In genomic region chr20:8536219-8536618, GRCh38 we compare ENCODE assay signal across 20 cellular contexts.
"Had no signal": no experiment of that assay in that cellular context is flagged by ENCODE, and none has a peak within 500 bp of the region (broad histone marks: within the 10 kb centered on the region; RNA-seq: fewer than 3 reads in every experiment).

No MANE protein-coding gene starts in this region.

- H3K9me3 ChIP-seq: ascending aorta, body of pancreas had no signal

- H3K4me3 Mint-ChIP-seq: activated CD4-positive, alpha-beta memory T cell treated with anti-CD3 and anti-CD28 coated beads for 36 hours; activated CD4-positive, alpha-beta T cell treated with anti-CD3 and anti-CD28 coated beads, Interleukin-2, amount 10 ng/mL, durations not matched to agents 7 days and 5 days; activated naive CD4-positive, alpha-beta T cell treated with anti-CD3 and anti-CD28 coated beads, Interleukin-2, amount 50 U/mL, for 24 hours; T-helper 1 cell treated with Interleukin-12 subunit alpha and Interleukin-12 subunit beta and Interleukin-4 antibody, amounts not matched to agents 30 μg/mL and 1 μg/mL, for 36 hours had no signal

- H3K4me3 ChIP-seq: ascending aorta, body of pancreas, PC-9 had no signal

- H3K9ac ChIP-seq: KMS-11 had no signal

- H3K9me3 Mint-ChIP-seq: activated CD4-positive, alpha-beta memory T cell treated with anti-CD3 and anti-CD28 coated beads for 36 hours; activated CD4-positive, alpha-beta T cell treated with anti-CD3 and anti-CD28 coated beads, Interleukin-2, amount 10 ng/mL, durations not matched to agents 7 days and 5 days; activated naive CD4-positive, alpha-beta T cell treated with anti-CD3 and anti-CD28 coated beads, Interleukin-2, amount 50 U/mL, for 24 hours; IgD-negative memory B cell; T-helper 1 cell treated with Interleukin-12 subunit alpha and Interleukin-12 subunit beta and Interleukin-4 antibody, amounts not matched to agents 30 μg/mL and 1 μg/mL, for 36 hours had no signal

- H3K4me2 ChIP-seq: KMS-11, PC-9 had no signal

- H3K4me1 Mint-ChIP-seq: activated CD4-positive, alpha-beta T cell treated with anti-CD3 and anti-CD28 coated beads, Interleukin-2, amount 10 ng/mL, durations not matched to agents 7 days and 5 days; activated naive CD4-positive, alpha-beta T cell treated with anti-CD3 and anti-CD28 coated beads, Interleukin-2, amount 50 U/mL, for 24 hours; IgD-negative memory B cell had no signal

- ATAC-seq: body of pancreas had no signal

- H3K36me3 Mint-ChIP-seq: activated CD4-positive, alpha-beta memory T cell treated with anti-CD3 and anti-CD28 coated beads for 36 hours; activated naive CD4-positive, alpha-beta T cell treated with anti-CD3 and anti-CD28 coated beads, Interleukin-2, amount 50 U/mL, for 24 hours; IgD-negative memory B cell had no signal

- H3K27me3 ChIP-seq: ascending aorta, body of pancreas had no signal

- H3K36me3 ChIP-seq: ascending aorta had no signal

- H3K4me1 ChIP-seq: ascending aorta, body of pancreas had no signal

- DNase-seq: activated CD4-positive, alpha-beta memory T cell treated with anti-CD3 and anti-CD28 coated beads for 36 hours; activated CD4-positive, alpha-beta T cell treated with anti-CD3 and anti-CD28 coated beads, Interleukin-2, amount 10 ng/mL, durations not matched to agents 7 days and 5 days; activated CD4-positive, CD25-positive, alpha-beta regulatory T cell; activated CD8-positive, alpha-beta memory T cell treated with anti-CD3 and anti-CD28 coated beads, Interleukin-2, amount 50 U/mL, for 4 hours; activated naive CD4-positive, alpha-beta T cell; amniotic stem cell; body of pancreas; central memory CD4-positive, alpha-beta T cell; NCI-H1105 treated with DMSO at 0.1 percent for 48 hours; NCI-H1436 treated with DMSO at 0.1 percent for 48 hours; NCI-H187; NCI-H2081; NCI-H510A treated with DMSO at 0.1 percent for 48 hours; PC-9; SHP77 treated with DMSO at 0.1 percent for 48 hours had no signal

- H3K27ac ChIP-seq: ascending aorta, body of pancreas, KMS-11, PC-9 had no signal

- H3K27ac Mint-ChIP-seq: activated CD4-positive, alpha-beta memory T cell treated with anti-CD3 and anti-CD28 coated beads for 36 hours; activated CD4-positive, alpha-beta T cell treated with anti-CD3 and anti-CD28 coated beads, Interleukin-2, amount 10 ng/mL, durations not matched to agents 7 days and 5 days; activated naive CD4-positive, alpha-beta T cell treated with anti-CD3 and anti-CD28 coated beads, Interleukin-2, amount 50 U/mL, for 24 hours; IgD-negative memory B cell; T-helper 1 cell treated with Interleukin-12 subunit alpha and Interleukin-12 subunit beta and Interleukin-4 antibody, amounts not matched to agents 30 μg/mL and 1 μg/mL, for 36 hours had no signal

- H2AFZ ChIP-seq: PC-9 had no signal

- H3K27me3 Mint-ChIP-seq: activated CD4-positive, alpha-beta memory T cell treated with anti-CD3 and anti-CD28 coated beads for 36 hours; activated CD4-positive, alpha-beta T cell treated with anti-CD3 and anti-CD28 coated beads, Interleukin-2, amount 10 ng/mL, durations not matched to agents 7 days and 5 days; activated naive CD4-positive, alpha-beta T cell treated with anti-CD3 and anti-CD28 coated beads, Interleukin-2, amount 50 U/mL, for 24 hours had no signal
